8 cellular contexts compared by ENCODE assay signal in genomic region chr10:131981429-131982184, GRCh38.
DNase-seq lines count a peak whose midpoint lies in the region; ATAC-seq lines count a peak whose summit lies in the region.

A gene with protein sequence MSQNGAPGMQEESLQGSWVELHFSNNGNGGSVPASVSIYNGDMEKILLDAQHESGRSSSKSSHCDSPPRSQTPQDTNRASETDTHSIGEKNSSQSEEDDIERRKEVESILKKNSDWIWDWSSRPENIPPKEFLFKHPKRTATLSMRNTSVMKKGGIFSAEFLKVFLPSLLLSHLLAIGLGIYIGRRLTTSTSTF (minus strand): TSS chr10:131981923. CDS start chr10:131981806, 117 bp downstream.

- H3K36me3 ChIP-seq in SK-N-MC (ENCODE audit: insufficient read depth, low read length), result no peaks in the 10 kb centered on the region

- no peaks in the 10 kb centered on the region for H3K9me3 ChIP-seq in SK-N-MC (ENCODE audit: low read depth, low read length)

- no peak within 1 kb of the TSS for H3K27ac ChIP-seq in SK-N-MC

- DNase-seq in EL (peak; percentile 96), Kasumi-1 (lab: John Stamatoyannopoulos, UW) (peak; percentile 80 to 83), SK-N-MC (ENCODE audit: low read depth, low spot score) (no peak), germinal center (ENCODE audit: low spot score) (peak; percentile 98), nucleus accumbens (lab: John Stamatoyannopoulos, UW) (peak in 54 of 56 donors; percentile 54 to 95 (median 87)), superior temporal gyrus (ENCODE audit: extremely low spot score) (peak; percentile 89)
- peak; percentile 98 for DNase-seq in activated naive CD4-positive, alpha-beta T cell treated with anti-CD3 and anti-CD28 coated beads, Interleukin-2, amount 50 U/mL, for 16 hours

- H3K9ac ChIP-seq in SK-N-MC (ENCODE audit: insufficient read length), result peak within 1 kb of the TSS; percentile 64

- peak within 1 kb of the TSS; percentile 80 for H3K4me3 ChIP-seq in SK-N-MC

- peak; percentile 90 for ATAC-seq in GM21786 (IDR thresholded peaks at IDR 0.05; ENCODE audit: unreplicated experiment)
